In the genomic region with DNA sequence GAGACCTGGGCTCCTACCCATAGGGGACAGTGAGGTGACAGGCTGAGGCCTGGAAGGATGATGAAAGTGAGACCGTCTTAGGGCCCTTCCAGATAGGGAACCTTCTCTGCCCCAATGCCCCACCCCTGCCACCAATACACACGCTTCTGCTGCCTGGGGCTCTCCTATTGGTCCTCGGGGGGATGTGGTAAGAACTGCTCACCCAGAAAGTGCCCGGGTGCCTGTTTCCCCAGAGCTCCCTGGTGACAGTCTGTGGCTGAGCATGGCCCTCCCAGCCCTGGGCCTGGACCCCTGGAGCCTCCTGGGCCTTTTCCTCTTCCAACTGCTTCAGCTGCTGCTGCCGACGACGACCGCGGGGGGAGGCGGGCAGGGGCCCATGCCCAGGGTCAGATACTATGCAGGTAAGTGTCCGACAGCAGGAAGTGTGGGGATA, we compare ENCODE assay signal across 1 cellular context.
TF ChIP-seq lines count a peak whose summit lies in the region.

No MANE protein-coding gene starts in this region.

TF ChIP-seq in IMR-90, 13 proteins besides CTCF, POLR2A, EP300 and RAD21:
- TF ChIP-seq FOS (IDR thresholded peaks at IDR 0.05; ENCODE audit: low read depth, low read length) = no peak
- TF ChIP-seq RFX5 (IDR thresholded peaks at IDR 0.05; ENCODE audit: low read depth, low read length) = no peak
- TF ChIP-seq, protein P1, sequence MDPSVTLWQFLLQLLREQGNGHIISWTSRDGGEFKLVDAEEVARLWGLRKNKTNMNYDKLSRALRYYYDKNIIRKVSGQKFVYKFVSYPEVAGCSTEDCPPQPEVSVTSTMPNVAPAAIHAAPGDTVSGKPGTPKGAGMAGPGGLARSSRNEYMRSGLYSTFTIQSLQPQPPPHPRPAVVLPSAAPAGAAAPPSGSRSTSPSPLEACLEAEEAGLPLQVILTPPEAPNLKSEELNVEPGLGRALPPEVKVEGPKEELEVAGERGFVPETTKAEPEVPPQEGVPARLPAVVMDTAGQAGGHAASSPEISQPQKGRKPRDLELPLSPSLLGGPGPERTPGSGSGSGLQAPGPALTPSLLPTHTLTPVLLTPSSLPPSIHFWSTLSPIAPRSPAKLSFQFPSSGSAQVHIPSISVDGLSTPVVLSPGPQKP (IDR thresholded peaks at IDR 0.05; ENCODE audit: borderline replicate concordance, low read depth, low read length) = no peak
- no peak for TF ChIP-seq BHLHE40 (IDR thresholded peaks at IDR 0.05; ENCODE audit: low read depth, low read length)
- TF ChIP-seq CHD1 (IDR thresholded peaks at IDR 0.05; ENCODE audit: low read depth, low read length) = no peak
- TF ChIP-seq SMC3 (IDR thresholded peaks at IDR 0.05; ENCODE audit: low read depth, low read length) = no peak
- no peak for TF ChIP-seq MXI1 (IDR thresholded peaks at IDR 0.05; ENCODE audit: borderline replicate concordance, low read depth, low read length)
- no peak for TF ChIP-seq MAFK (IDR thresholded peaks at IDR 0.05; ENCODE audit: low read depth, low read length)
- TF ChIP-seq RCOR1 (IDR thresholded peaks at IDR 0.05; ENCODE audit: insufficient replicate concordance, low read length) = no peak
- TF ChIP-seq, protein P2, sequence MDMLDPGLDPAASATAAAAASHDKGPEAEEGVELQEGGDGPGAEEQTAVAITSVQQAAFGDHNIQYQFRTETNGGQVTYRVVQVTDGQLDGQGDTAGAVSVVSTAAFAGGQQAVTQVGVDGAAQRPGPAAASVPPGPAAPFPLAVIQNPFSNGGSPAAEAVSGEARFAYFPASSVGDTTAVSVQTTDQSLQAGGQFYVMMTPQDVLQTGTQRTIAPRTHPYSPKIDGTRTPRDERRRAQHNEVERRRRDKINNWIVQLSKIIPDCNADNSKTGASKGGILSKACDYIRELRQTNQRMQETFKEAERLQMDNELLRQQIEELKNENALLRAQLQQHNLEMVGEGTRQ (IDR thresholded peaks at IDR 0.05; ENCODE audit: low read depth, low read length) = no peak
- no peak for TF ChIP-seq MAZ (IDR thresholded peaks at IDR 0.05; ENCODE audit: borderline replicate concordance, low read depth, low read length)
- TF ChIP-seq NFE2L2 (IDR thresholded peaks at IDR 0.05; ENCODE audit: low read depth, low read length) = no peak
- TF ChIP-seq CEBPB (IDR thresholded peaks at IDR 0.05; ENCODE audit: low read depth, low read length) = no peak
